In genomic region chr19:39824143-39825092, GRCh38 we compare ENCODE assay signal across 1 cellular context.
A peak's percentile ranks its signal among the peaks of the same experiment; 100 is the strongest.
TF ChIP-seq lines count a peak whose summit lies in the region.

No MANE protein-coding gene starts in this region.

TF ChIP-seq in K562, 482 proteins besides CTCF, POLR2A, EP300 and RAD21 (continued from another document):
- peak in 1 of 2 experiments; percentile 34 for TF ChIP-seq AFF1 (IDR thresholded peaks at IDR 0.05; ENCODE audit: low read depth in 1 of 2, partially characterized antibody in 2 of 2)
- peak; percentile 31; the same call in 1 of the 2 replicates for TF ChIP-seq HCFC1 (IDR thresholded peaks at IDR 0.05; ENCODE audit: low read depth, low read length)
- no peak for TF ChIP-seq RB1 (IDR thresholded peaks at IDR 0.05; ENCODE audit: low read depth)
- peak; percentile 38; the same call in 1 of the 2 replicates for TF ChIP-seq ZBTB33 (CRISPR knock-in tag; IDR thresholded peaks at IDR 0.05)
- TF ChIP-seq POLR2G (IDR thresholded peaks at IDR 0.05; ENCODE audit: low read depth, low read length), result peak; percentile 50
